In the genomic region with DNA sequence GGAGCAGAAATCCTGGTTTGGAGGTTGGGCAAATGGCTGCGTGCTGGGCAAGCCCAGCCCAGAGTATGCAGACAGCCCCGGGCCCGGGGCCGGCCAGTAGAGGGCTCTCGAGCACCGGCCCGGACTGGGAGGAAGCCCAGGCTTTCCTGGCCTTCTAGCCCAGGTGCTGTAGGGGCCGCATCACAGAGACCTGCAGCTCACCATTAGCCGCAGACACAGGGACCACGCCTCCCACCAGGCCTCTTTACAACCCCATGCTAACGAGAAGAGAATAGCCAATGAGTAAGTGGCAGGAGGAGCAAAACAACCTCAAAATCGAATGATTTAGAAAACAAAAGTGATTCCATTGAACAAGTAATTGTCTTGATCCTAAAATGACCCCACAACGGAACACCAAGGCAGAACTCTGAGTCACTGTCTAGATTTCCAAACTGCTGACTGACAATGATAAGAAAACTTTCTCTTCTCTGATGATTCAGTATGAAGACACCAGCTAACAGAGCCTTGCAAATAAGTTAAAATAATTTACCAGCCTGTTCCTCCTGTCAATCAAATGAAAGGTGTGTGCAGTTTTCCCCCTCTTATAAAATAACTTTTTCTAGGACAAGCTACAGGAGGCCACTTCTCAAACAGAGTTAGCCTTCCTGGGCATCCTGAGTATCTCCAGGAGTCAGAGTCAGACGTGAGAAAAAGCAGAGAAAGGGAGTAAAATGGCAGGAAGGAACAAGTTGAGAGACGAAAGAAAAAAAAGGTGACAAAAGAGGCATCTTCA, we compare ENCODE assay signal across 8 cellular contexts.
DNase-seq lines count a peak whose midpoint lies in the region; ATAC-seq, FAIRE-seq and TF ChIP-seq lines count a peak whose summit lies in the region.

No MANE protein-coding gene starts in this region.

- H3K4me1 Mint-ChIP-seq in CD8-positive, alpha-beta T cell (ENCODE audit: low read depth): peaks cover 16% of the 10 kb centered on the region
- peaks cover 8% of the 10 kb centered on the region for H3K4me1 Mint-ChIP-seq in osteocyte (ENCODE audit: unreplicated experiment)

- H3K4me3 Mint-ChIP-seq in CD8-positive, alpha-beta T cell: no peak overlapping the region
- no peak overlapping the region for H3K4me3 Mint-ChIP-seq in osteocyte (ENCODE audit: unreplicated experiment)

- POLR2A ChIA-PET in CD8-positive, alpha-beta T cell (lab: Charles Lee): interaction anchor here (1.1 kb wide), 1 partner anchor 281 kb away, joined by 3 read pairs; no protein-coding TSS in a partner anchor
- POLR2A ChIA-PET in RWPE1 (lab: Yijun Ruan, JAX; ENCODE audit: low non-redundant PET): no interaction called here

- H3K9ac ChIP-seq in HUES64 (ENCODE audit: low read depth, low read length): no peak overlapping the region

- no peaks in the 10 kb centered on the region for H3K36me3 Mint-ChIP-seq in CD8-positive, alpha-beta T cell
- H3K36me3 Mint-ChIP-seq in osteocyte (ENCODE audit: unreplicated experiment): no peaks in the 10 kb centered on the region

- FAIRE-seq in frontal cortex (lab: Jason Lieb, UNC): no peak

- H3K4me3 ChIP-seq in CD8-positive, alpha-beta T cell (ENCODE audit: low read depth, low read length): no peak overlapping the region
- H3K4me3 ChIP-seq in HUES64 (ENCODE audit: low read length): peak overlapping the region; percentile 10; the same call in 1 of the 2 replicates
- H3K4me3 ChIP-seq in upper lobe of right lung: no peak overlapping the region

- H3K9me3 Mint-ChIP-seq in CD8-positive, alpha-beta T cell: no peaks in the 10 kb centered on the region
- no peaks in the 10 kb centered on the region for H3K9me3 Mint-ChIP-seq in osteocyte (ENCODE audit: unreplicated experiment)

- intact Hi-C loops in CD8-positive, alpha-beta T cell (cut with DNase I, micrococcal nuclease): loop anchor here (1.0 to 5.0 kb wide), 4 partner anchors 277 to 563 kb away; no protein-coding TSS in a partner anchor
- intact Hi-C loops in upper lobe of right lung (cut with DNase I): loop anchor here (10.0 kb wide), 1 partner anchor 275 kb away; no protein-coding TSS in a partner anchor

- peak; percentile 42 to 80 (median 52) for DNase-seq in CD8-positive, alpha-beta T cell
- DNase-seq in RWPE1 (ENCODE audit: low spot score) (peak; percentile 88), frontal cortex (ENCODE audit: low spot score in 2 of 2) (peak; percentile 33 to 60), osteocyte (ENCODE audit: extremely low spot score, unreplicated experiment) (peak; percentile 87), upper lobe of right lung (peak; percentile 86)
- peak; percentile 59 for DNase-seq in activated effector memory CD4-positive, alpha-beta T cell treated with Interleukin-2 at 50 U/mL for 16 hours

- CTCF ChIA-PET in CD8-positive, alpha-beta T cell (lab: Charles Lee): interaction anchor here (0.7 to 6.3 kb wide), 19 partner anchors 8 to 357 kb away, joined by 3 to 201 read pairs (median 4); a partner anchor contains a TSS
- CTCF ChIA-PET in RWPE1 (lab: Yijun Ruan, JAX): interaction anchor here (0.5 to 3.3 kb wide), 15 partner anchors 9 to 569 kb away, joined by 3 to 26 read pairs (median 5); no protein-coding TSS in a partner anchor

- H3K27ac ChIP-seq in CD8-positive, alpha-beta T cell (ENCODE audit: low read depth, low read length): no peak overlapping the region
- H3K27ac ChIP-seq in HUES64 (ENCODE audit: low read depth, low read length): no peak overlapping the region
- 0 out of 2 replicates have a peak overlapping the region, but pooled peaks have one; percentile 22 for H3K27ac ChIP-seq in RWPE1
- H3K27ac ChIP-seq in upper lobe of right lung: no peak overlapping the region

- ATAC-seq in CD8-positive, alpha-beta T cell: peak; percentile 93
- peak; percentile 61 for ATAC-seq in GM19452 (IDR thresholded peaks at IDR 0.05; ENCODE audit: unreplicated experiment)
- peak; percentile 93 for ATAC-seq in upper lobe of right lung

- H3K27ac Mint-ChIP-seq in CD8-positive, alpha-beta T cell: peak overlapping the region; percentile 66
- H3K27ac Mint-ChIP-seq in osteocyte (ENCODE audit: unreplicated experiment): no peak overlapping the region

- peak; percentile 59 for TF ChIP-seq CTCF in CD8-positive, alpha-beta T cell (IDR thresholded peaks at IDR 0.05)
- peak; percentile 85 for TF ChIP-seq CTCF in RWPE1 (conservative IDR thresholded peaks at IDR 0.05; ENCODE audit: low read depth)
- peak; percentile 89 for TF ChIP-seq CTCF in osteocyte (IDR thresholded peaks at IDR 0.05)
- TF ChIP-seq CTCF in upper lobe of right lung (IDR thresholded peaks at IDR 0.05): peak; percentile 84

- H3K27me3 Mint-ChIP-seq in CD8-positive, alpha-beta T cell (ENCODE audit: low read depth): no peaks in the 10 kb centered on the region
- peaks cover 19% of the 10 kb centered on the region for H3K27me3 Mint-ChIP-seq in osteocyte (ENCODE audit: unreplicated experiment)

- no peaks in the 10 kb centered on the region for H3K4me1 ChIP-seq in CD8-positive, alpha-beta T cell (ENCODE audit: insufficient read depth, low read length)
- H3K4me1 ChIP-seq in HUES64 (ENCODE audit: insufficient read depth, low read length): peaks cover 14% of the 10 kb centered on the region
- peaks cover 5% of the 10 kb centered on the region for H3K4me1 ChIP-seq in upper lobe of right lung

- no peaks in the 10 kb centered on the region for H3K27me3 ChIP-seq in CD8-positive, alpha-beta T cell (ENCODE audit: insufficient read depth, low read length)
- H3K27me3 ChIP-seq in HUES64 (ENCODE audit: insufficient read depth, low read length): no peaks in the 10 kb centered on the region
- H3K27me3 ChIP-seq in upper lobe of right lung: no peaks in the 10 kb centered on the region

- no peaks in the 10 kb centered on the region for H3K9me3 ChIP-seq in CD8-positive, alpha-beta T cell (ENCODE audit: low read length)
- no peaks in the 10 kb centered on the region for H3K9me3 ChIP-seq in HUES64 (ENCODE audit: insufficient read depth, low read depth, low read length)
- no peaks in the 10 kb centered on the region for H3K9me3 ChIP-seq in upper lobe of right lung

- no peaks in the 10 kb centered on the region for H3K36me3 ChIP-seq in CD8-positive, alpha-beta T cell (ENCODE audit: insufficient read depth, low read length)
- H3K36me3 ChIP-seq in HUES64 (ENCODE audit: insufficient read depth, low read length) (no peaks in the 10 kb centered on the region), upper lobe of right lung (no peaks in the 10 kb centered on the region)

- WGBS in HUES64: 15% methylated on average over 15 of the region's 15 CpGs
